In the genomic region with DNA sequence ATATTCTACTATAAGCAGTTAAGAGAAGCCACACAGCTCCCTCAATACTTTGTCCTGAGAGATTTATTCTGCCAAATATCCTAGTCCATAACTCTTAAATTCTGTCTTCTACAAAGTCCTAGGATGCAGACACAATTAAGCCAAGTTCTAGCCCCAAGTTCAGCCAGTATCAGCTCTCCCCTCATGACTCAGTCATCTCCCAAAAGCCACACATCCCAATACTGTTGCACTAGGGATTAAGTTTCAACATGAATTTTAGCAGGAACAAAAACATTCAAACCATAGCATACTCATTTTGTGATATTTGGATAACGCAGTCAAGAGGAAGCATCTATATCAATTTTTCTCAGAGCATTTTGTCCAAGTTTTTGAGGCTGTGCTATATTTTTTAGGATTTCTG, we compare ENCODE assay signal across 17 cellular contexts.
DNase-seq lines count a peak whose midpoint lies in the region; ATAC-seq, FAIRE-seq and TF ChIP-seq lines count a peak whose summit lies in the region.
"Had no signal": no experiment of that assay in that cellular context is flagged by ENCODE, and none has a peak within 500 bp of the region (broad histone marks: within the 10 kb centered on the region; RNA-seq: fewer than 3 reads in every experiment).

No MANE protein-coding gene starts in this region.

- intact Hi-C loops in natural killer cell (cut with micrococcal nuclease) = no loop called here

- TF ChIP-seq CTCF in bronchial epithelial cell (IDR thresholded peaks at IDR 0.05; ENCODE audit: insufficient read depth, low read length, severe bottlenecking) = no peak
- no peak for TF ChIP-seq CTCF in smooth muscle cell (IDR thresholded peaks at IDR 0.05; ENCODE audit: borderline replicate concordance, insufficient read depth, poor library complexity, severe bottlenecking)
- no peak for TF ChIP-seq CTCF in natural killer cell (IDR thresholded peaks at IDR 0.05)

- no peaks in the 10 kb centered on the region for H3K36me3 Mint-ChIP-seq in natural killer cell
- H3K36me3 Mint-ChIP-seq: CD8-positive, alpha-beta memory T cell had no signal

- H3K4me1 Mint-ChIP-seq in natural killer cell = no peaks in the 10 kb centered on the region
- H3K4me1 Mint-ChIP-seq: CD8-positive, alpha-beta memory T cell had no signal

- H3K9me3 ChIP-seq in smooth muscle cell (replicated peaks; ENCODE audit: low read depth) (no peaks in the 10 kb centered on the region), SJCRH30 (replicated peaks) (no peaks in the 10 kb centered on the region)
- H3K9me3 ChIP-seq: BLaER1 had no signal

- H3K27me3 ChIP-seq in bronchial epithelial cell (ENCODE audit: control insufficient read depth, insufficient read depth, low read length) (no peaks in the 10 kb centered on the region), smooth muscle cell (ENCODE audit: low read depth) (no peaks in the 10 kb centered on the region), SJCRH30 (no peaks in the 10 kb centered on the region)
- H3K27me3 ChIP-seq: BLaER1 had no signal

- H3F3A ChIP-seq in smooth muscle cell (ENCODE audit: low read depth) = no peaks in the 10 kb centered on the region

- H4K20me1 ChIP-seq in smooth muscle cell (ENCODE audit: low read depth) = no peaks in the 10 kb centered on the region
- H4K20me1 ChIP-seq: BLaER1 had no signal

- no peak overlapping the region for H3K4me3 ChIP-seq in bronchial epithelial cell (ENCODE audit: low read depth, low read length)
- H3K4me3 ChIP-seq in smooth muscle cell = no peak overlapping the region
- H3K4me3 ChIP-seq in SJCRH30 = no peak overlapping the region
- H3K4me3 ChIP-seq: BLaER1, GM12878, GM23248 had no signal

- H3K4me3 Mint-ChIP-seq in natural killer cell = no peak overlapping the region
- H3K4me3 Mint-ChIP-seq: CD8-positive, alpha-beta memory T cell had no signal

- WGBS in smooth muscle cell (ENCODE audit: low lambda C conversion rate) = 64% methylated on average over 1 of the region's 1 CpG

- no peak overlapping the region for H3K27ac Mint-ChIP-seq in natural killer cell
- H3K27ac Mint-ChIP-seq: CD8-positive, alpha-beta memory T cell had no signal

- peaks cover 4 to 12% of the 10 kb centered on the region in 2 donors for H3K9me3 Mint-ChIP-seq in natural killer cell

- H3K27me3 Mint-ChIP-seq in natural killer cell (ENCODE audit: low read depth in 2 of 2) = no peaks in the 10 kb centered on the region
- H3K27me3 Mint-ChIP-seq: CD8-positive, alpha-beta memory T cell had no signal

- no peaks in the 10 kb centered on the region for H3K79me2 ChIP-seq in smooth muscle cell (ENCODE audit: low read depth)

- peak overlapping the region; percentile 54 for H3K4me2 ChIP-seq in smooth muscle cell
- H3K4me2 ChIP-seq: BLaER1 had no signal

- no peak for FAIRE-seq in bronchial epithelial cell (lab: Jason Lieb, UNC)
- FAIRE-seq: GM12878, GM18507, H54 had no signal

- DNase-seq in LHCN-M2 (ENCODE audit: low read depth) (peak; percentile 70), bronchial epithelial cell (ENCODE audit: low read depth) (peak; percentile 28), myocyte (ENCODE audit: low read depth) (peak; percentile 36), smooth muscle cell (lab: John Stamatoyannopoulos, UW; ENCODE audit: unreplicated experiment) (no peak), SJCRH30 (no peak), natural killer cell (no peak)
- no peak for DNase-seq in activated CD4-positive, CD25-positive, alpha-beta regulatory T cell (lab: John Stamatoyannopoulos, UW)
- DNase-seq: 8988T; AML-193; CD8-positive, alpha-beta memory T cell; DMS 273 treated with DMSO at 0.1 percent for 48 hours; GM23248 had no signal

- no peak overlapping the region for H2AFZ ChIP-seq in smooth muscle cell (ENCODE audit: low read depth)
- H2AFZ ChIP-seq: GM23248 had no signal

- ATAC-seq in natural killer cell = no peak
- ATAC-seq: GM12878, HCT116 had no signal

- H3K4me1 ChIP-seq in smooth muscle cell (ENCODE audit: low read depth) (peaks cover 7% of the 10 kb centered on the region), SJCRH30 (no peaks in the 10 kb centered on the region)
- H3K4me1 ChIP-seq: BLaER1 had no signal

- H3K27ac ChIP-seq in smooth muscle cell (ENCODE audit: low read depth) = peak overlapping the region; percentile 1
- H3K27ac ChIP-seq in SJCRH30 = no peak overlapping the region
- H3K27ac ChIP-seq: BLaER1, GM23248 had no signal

- H3K36me3 ChIP-seq in bronchial epithelial cell (ENCODE audit: control insufficient read depth, insufficient read depth, low read length) = no peaks in the 10 kb centered on the region
- H3K36me3 ChIP-seq in smooth muscle cell (ENCODE audit: low read depth) = no peaks in the 10 kb centered on the region
- no peaks in the 10 kb centered on the region for H3K36me3 ChIP-seq in SJCRH30
- H3K36me3 ChIP-seq: BLaER1 had no signal

- H3K9ac ChIP-seq in smooth muscle cell (ENCODE audit: low read depth) = no peak overlapping the region
- H3K9ac ChIP-seq: BLaER1, GM23248 had no signal

Comparison
In these comparisons a context has a peak if more than half of its experiments do, and no peak if none do; other contexts are left out.
1. DNase-seq: peak in LHCN-M2 (single experiment), bronchial epithelial cell (single experiment) and myocyte (single experiment); none in smooth muscle cell (single experiment), SJCRH30 (0 of 2), natural killer cell (single experiment) and activated CD4-positive, CD25-positive, alpha-beta regulatory T cell (0 of 4).